Comparison of ENCODE assay signal across 33 cellular contexts in genomic region chrX:150625875-150626274, GRCh38.
"Had no signal": no experiment of that assay in that cellular context is flagged by ENCODE, and none has a peak within 500 bp of the region (broad histone marks: within the 10 kb centered on the region; RNA-seq: fewer than 3 reads in every experiment).

No MANE protein-coding gene starts in this region.

- H3K4me1 ChIP-seq: adrenal gland, breast epithelium, colonic mucosa had no signal

- H3K4me3 ChIP-seq: adrenal gland, breast epithelium, cardiac muscle cell, colonic mucosa had no signal

- H3K27me3 Mint-ChIP-seq: activated CD4-positive, alpha-beta memory T cell treated with anti-CD3 and anti-CD28 coated beads, Interleukin-2, amount 10 ng/mL, durations not matched to agents 7 days and 5 days; activated CD4-positive, alpha-beta T cell treated with anti-CD3 and anti-CD28 coated beads for 36 hours; activated naive CD4-positive, alpha-beta T cell treated with anti-CD3 and anti-CD28 coated beads, Interleukin-2, amount 50 U/mL, for 24 hours; activated naive CD8-positive, alpha-beta T cell treated with anti-CD3 and anti-CD28 coated beads for 36 hours; activated naive CD8-positive, alpha-beta T cell treated with anti-CD3 and anti-CD28 coated beads, Interleukin-2, amount 50 U/mL, for 24 hours; brain had no signal

- FAIRE-seq: endometrium, frontal cortex had no signal

- H3K27ac ChIP-seq: adrenal gland, breast epithelium, cardiac muscle cell, colonic mucosa had no signal

- H3K4me3 Mint-ChIP-seq: activated CD4-positive, alpha-beta memory T cell treated with anti-CD3 and anti-CD28 coated beads, Interleukin-2, amount 10 ng/mL, durations not matched to agents 7 days and 5 days; activated CD4-positive, alpha-beta T cell treated with anti-CD3 and anti-CD28 coated beads for 36 hours; activated naive CD4-positive, alpha-beta T cell treated with anti-CD3 and anti-CD28 coated beads, Interleukin-2, amount 50 U/mL, for 24 hours; activated naive CD8-positive, alpha-beta T cell treated with anti-CD3 and anti-CD28 coated beads for 36 hours; activated naive CD8-positive, alpha-beta T cell treated with anti-CD3 and anti-CD28 coated beads, Interleukin-2, amount 50 U/mL, for 24 hours; activated T-cell treated with anti-CD3 and anti-CD28 coated beads, Interleukin-2, amount 50 U/mL, for 24 hours; activated T-cell treated with anti-CD3 and anti-CD28 coated beads, Interleukin-2, amount 50 U/mL, for 72 hours; brain; T-helper 1 cell treated with Interleukin-12 subunit alpha and Interleukin-12 subunit beta and Interleukin-4 antibody, amounts not matched to agents 30 μg/mL and 1 μg/mL, for 36 hours; T-helper 2 cell treated with Interferon-gamma antibody and Interleukin-4, amounts not matched to agents 5 μg/mL and 100 μg/mL, for 36 hours had no signal

- DNase-seq: activated CD4-positive, alpha-beta memory T cell treated with anti-CD3 and anti-CD28 coated beads, Interleukin-2, amount 10 ng/mL, durations not matched to agents 7 days and 5 days; activated CD4-positive, alpha-beta T cell treated with anti-CD3 and anti-CD28 coated beads for 36 hours; activated CD4-positive, CD25-positive, alpha-beta regulatory T cell; activated CD4-positive, CD25-positive, alpha-beta regulatory T cell treated with anti-CD3 and anti-CD28 coated beads, Interleukin-2, amount 50 U/mL, for 72 hours; activated CD8-positive, alpha-beta memory T cell treated with anti-CD3 and anti-CD28 coated beads, Interleukin-2, amount 50 U/mL, for 48 hours; activated gamma-delta T cell; activated naive CD4-positive, alpha-beta T cell; activated naive CD8-positive, alpha-beta T cell treated with anti-CD3 and anti-CD28 coated beads for 36 hours; activated naive CD8-positive, alpha-beta T cell treated with anti-CD3 and anti-CD28 coated beads, Interleukin-2, amount 50 U/mL, for 24 hours; activated T-cell treated with anti-CD3 and anti-CD28 coated beads for 4 hours; activated T-cell treated with anti-CD3 and anti-CD28 coated beads, Interleukin-2, amount 50 U/mL, for 24 hours; activated T-cell treated with anti-CD3 and anti-CD28 coated beads, Interleukin-2, amount 50 U/mL, for 72 hours; adrenal gland; amygdala; aorta; central memory CD4-positive, alpha-beta T cell; cerebellar nuclear complex; colonic mucosa; effector CD8-positive, alpha-beta T cell; foreskin fibroblast; head of caudate nucleus; SW 1271; T-cell; T1000 had no signal

- H3K27me3 ChIP-seq: adrenal gland, cardiac muscle cell, colonic mucosa had no signal

- H3K27ac Mint-ChIP-seq: activated CD4-positive, alpha-beta memory T cell treated with anti-CD3 and anti-CD28 coated beads, Interleukin-2, amount 10 ng/mL, durations not matched to agents 7 days and 5 days; activated CD4-positive, alpha-beta T cell treated with anti-CD3 and anti-CD28 coated beads for 36 hours; activated naive CD4-positive, alpha-beta T cell treated with anti-CD3 and anti-CD28 coated beads, Interleukin-2, amount 50 U/mL, for 24 hours; activated naive CD8-positive, alpha-beta T cell treated with anti-CD3 and anti-CD28 coated beads for 36 hours; activated naive CD8-positive, alpha-beta T cell treated with anti-CD3 and anti-CD28 coated beads, Interleukin-2, amount 50 U/mL, for 24 hours; activated T-cell treated with anti-CD3 and anti-CD28 coated beads, Interleukin-2, amount 50 U/mL, for 24 hours; activated T-cell treated with anti-CD3 and anti-CD28 coated beads, Interleukin-2, amount 50 U/mL, for 72 hours; brain; T-cell; T-helper 1 cell treated with Interleukin-12 subunit alpha and Interleukin-12 subunit beta and Interleukin-4 antibody, amounts not matched to agents 30 μg/mL and 1 μg/mL, for 36 hours; T-helper 2 cell treated with Interferon-gamma antibody and Interleukin-4, amounts not matched to agents 5 μg/mL and 100 μg/mL, for 36 hours had no signal

- ATAC-seq: activated CD4-positive, alpha-beta T cell treated with anti-CD3 and anti-CD28 coated beads for 36 hours; activated naive CD8-positive, alpha-beta T cell treated with anti-CD3 and anti-CD28 coated beads, Interleukin-2, amount 50 U/mL, for 24 hours; activated T-cell treated with anti-CD3 and anti-CD28 coated beads, Interleukin-2, amount 50 U/mL, for 72 hours; esophagus mucosa had no signal

- H3K9me3 ChIP-seq: adrenal gland, breast epithelium, colonic mucosa had no signal

- H3K36me3 ChIP-seq: adrenal gland, breast epithelium, cardiac muscle cell, colonic mucosa had no signal

- H3K9me3 Mint-ChIP-seq: activated CD4-positive, alpha-beta memory T cell treated with anti-CD3 and anti-CD28 coated beads, Interleukin-2, amount 10 ng/mL, durations not matched to agents 7 days and 5 days; activated naive CD4-positive, alpha-beta T cell treated with anti-CD3 and anti-CD28 coated beads, Interleukin-2, amount 50 U/mL, for 24 hours; activated naive CD8-positive, alpha-beta T cell treated with anti-CD3 and anti-CD28 coated beads for 36 hours; activated naive CD8-positive, alpha-beta T cell treated with anti-CD3 and anti-CD28 coated beads, Interleukin-2, amount 50 U/mL, for 24 hours; activated T-cell treated with anti-CD3 and anti-CD28 coated beads, Interleukin-2, amount 50 U/mL, for 24 hours; activated T-cell treated with anti-CD3 and anti-CD28 coated beads, Interleukin-2, amount 50 U/mL, for 72 hours; T-cell; T-helper 1 cell treated with Interleukin-12 subunit alpha and Interleukin-12 subunit beta and Interleukin-4 antibody, amounts not matched to agents 30 μg/mL and 1 μg/mL, for 36 hours; T-helper 2 cell treated with Interferon-gamma antibody and Interleukin-4, amounts not matched to agents 5 μg/mL and 100 μg/mL, for 36 hours had no signal
